ENCODE assay signal across 8 cellular contexts in genomic region chr22:45672564-45673481, GRCh38. TPM values are rescaled to one million over a fixed set of nuclear protein-coding genes. Genes with fewer than 3 reads are reported as not detected.
DNase-seq lines count a peak whose midpoint lies in the region; ATAC-seq and TF ChIP-seq lines count a peak whose summit lies in the region.

No MANE protein-coding gene starts in this region.

- H3K27me3 Mint-ChIP-seq in activated CD4-positive, alpha-beta T cell treated with anti-CD3 and anti-CD28 coated beads, Interleukin-2, amount 10 ng/mL, durations not matched to agents 7 days and 5 days, result peaks cover 2% of the 10 kb centered on the region

- H3K4me1 Mint-ChIP-seq in activated CD4-positive, alpha-beta T cell treated with anti-CD3 and anti-CD28 coated beads, Interleukin-2, amount 10 ng/mL, durations not matched to agents 7 days and 5 days, result peaks cover 36% of the 10 kb centered on the region

- CTCF ChIA-PET in activated CD4-positive, alpha-beta T cell treated with anti-CD3 and anti-CD28 coated beads, Interleukin-2, amount 10 ng/mL, durations not matched to agents 7 days and 5 days (lab: Charles Lee), result interaction anchor here (1.1 to 1.5 kb wide), 3 partner anchors 8 to 113 kb away, joined by 3 to 6 read pairs (median 4); no protein-coding TSS in a partner anchor

- peak overlapping the region; percentile 91 for H3K4me3 Mint-ChIP-seq in activated CD4-positive, alpha-beta T cell treated with anti-CD3 and anti-CD28 coated beads, Interleukin-2, amount 10 ng/mL, durations not matched to agents 7 days and 5 days

- no peaks in the 10 kb centered on the region for H3K9me3 Mint-ChIP-seq in activated CD4-positive, alpha-beta T cell treated with anti-CD3 and anti-CD28 coated beads, Interleukin-2, amount 10 ng/mL, durations not matched to agents 7 days and 5 days

- ATAC-seq in sciatic nerve (peak; percentile 38), GM21737 (IDR thresholded peaks at IDR 0.05; ENCODE audit: unreplicated experiment) (no peak), HG03520 (IDR thresholded peaks at IDR 0.05; ENCODE audit: unreplicated experiment) (no peak)

- POLR2A ChIA-PET in activated CD4-positive, alpha-beta T cell treated with anti-CD3 and anti-CD28 coated beads, Interleukin-2, amount 10 ng/mL, durations not matched to agents 7 days and 5 days (lab: Charles Lee), result no interaction called here

- intact Hi-C loops in sciatic nerve (cut with DNase I), result no loop called here

- DNase-seq in activated CD4-positive, alpha-beta T cell treated with anti-CD3 and anti-CD28 coated beads, Interleukin-2, amount 10 ng/mL, durations not matched to agents 7 days and 5 days, result no peak
- DNase-seq in activated CD4-positive, alpha-beta T cell treated with anti-CD3 and anti-CD28 coated beads for 1 hour, result no peak
- DNase-seq in globus pallidus (ENCODE audit: low spot score), result peak; percentile 35
- DNase-seq in sciatic nerve (ENCODE audit: low spot score), result no peak
- DNase-seq in iPS-NIHi11 (ENCODE audit: low spot score), result no peak

- peak overlapping the region; percentile 67 for H3K27ac ChIP-seq in VCaP

- peaks cover 8% of the 10 kb centered on the region for H3K36me3 Mint-ChIP-seq in activated CD4-positive, alpha-beta T cell treated with anti-CD3 and anti-CD28 coated beads, Interleukin-2, amount 10 ng/mL, durations not matched to agents 7 days and 5 days (ENCODE audit: low read depth)

- no peak for TF ChIP-seq CTCF in VCaP (conservative IDR thresholded peaks at IDR 0.05)

- H3K27ac Mint-ChIP-seq in activated CD4-positive, alpha-beta T cell treated with anti-CD3 and anti-CD28 coated beads, Interleukin-2, amount 10 ng/mL, durations not matched to agents 7 days and 5 days, result peak overlapping the region; percentile 93

RNA-seq across cellular contexts. Expression of gene ATXN10, which starts 1.2 kb away (rescaled TPM):
- total RNA-seq in activated CD4-positive, alpha-beta T cell treated with anti-CD3 and anti-CD28 coated beads, Interleukin-2, amount 10 ng/mL, durations not matched to agents 7 days and 5 days, result 100 to 1,000 TPM in 1 of 2 experiments, 10 to 100 TPM in 1; 91.5 to 103 TPM
- 130 TPM for total RNA-seq in sciatic nerve
